ENCODE assay signal across 14 cellular contexts in the genomic region with DNA sequence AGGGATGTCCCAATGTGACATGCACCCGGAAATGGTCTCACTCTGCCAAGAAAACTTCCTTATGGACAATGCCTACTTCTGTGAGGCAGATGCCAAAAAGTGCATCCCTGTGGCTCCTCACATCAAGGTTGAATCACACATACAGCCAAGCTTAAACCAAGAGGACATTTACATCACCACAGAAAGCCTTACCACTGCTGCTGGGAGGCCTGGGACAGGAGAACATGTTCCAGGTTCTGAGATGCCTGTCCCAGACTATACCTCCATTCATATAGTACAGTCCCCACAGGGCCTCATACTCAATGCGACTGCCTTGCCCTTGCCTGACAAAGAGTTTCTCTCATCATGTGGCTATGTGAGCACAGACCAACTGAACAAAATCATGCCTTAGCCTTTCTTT. TPM values are rescaled to one million over a fixed set of nuclear protein-coding genes. Genes with fewer than 3 reads are reported as not detected.
A peak's percentile ranks its signal among the peaks of the same experiment; 100 is the strongest.
DNase-seq lines count a peak whose midpoint lies in the region; ATAC-seq, FAIRE-seq and TF ChIP-seq lines count a peak whose summit lies in the region.
"Had no signal": no experiment of that assay in that cellular context is flagged by ENCODE, and none has a peak within 500 bp of the region (broad histone marks: within the 10 kb centered on the region; RNA-seq: fewer than 3 reads in every experiment).

No MANE protein-coding gene starts in this region.

- POLR2A ChIA-PET in GM12878 (lab: Charles Lee): no interaction called here

- no peak overlapping the region for H3K27ac Mint-ChIP-seq in CD4-positive, CD25-positive, alpha-beta regulatory T cell
- H3K27ac Mint-ChIP-seq: brain, memory B cell had no signal

- 49% methylated on average over 2 of the region's 2 CpGs for WGBS in GM12878 (ENCODE audit: insufficient coverage, insufficient replicate concordance, low lambda C conversion rate, missing lambda C conversion rate)
- 79 to 100% (median 89%) methylated on average over 1 to 2 of the region's 2 CpGs for WGBS in adrenal gland, 4 donors

- in situ Hi-C loops in GM12878 (cut with MboI): no loop called here

- no peak for FAIRE-seq in GM12878 (lab: Jason Lieb, UNC)
- FAIRE-seq: endometrium had no signal

- no peak overlapping the region for H3K4me3 Mint-ChIP-seq in CD4-positive, CD25-positive, alpha-beta regulatory T cell
- H3K4me3 Mint-ChIP-seq: brain, memory B cell had no signal

- TF ChIP-seq RAD21 in GM12878 (IDR thresholded peaks at IDR 0.05; ENCODE audit: insufficient read depth, low read depth, low read length): no peak

- BruUV-seq in GM12878 (replicated peaks; lab: Mats Ljungman, UMichigan): no TSS peak

- peaks cover 10% of the 10 kb centered on the region for H3K4me1 ChIP-seq in CD4-positive, CD25-positive, alpha-beta regulatory T cell (ENCODE audit: control insufficient read depth, insufficient read depth, low read length, poor library complexity, severe bottlenecking)
- H3K4me1 ChIP-seq in GM12878 (ENCODE audit: control insufficient read depth, insufficient read depth, low read length) (peaks cover 8% of the 10 kb centered on the region), adrenal gland (replicated peaks in 1 of 2) (no peaks in the 10 kb centered on the region)

- RAD21 ChIA-PET in GM12878 (lab: Charles Lee; ENCODE audit: unreplicated experiment): interaction anchor here (0.6 to 1.1 kb wide), 2 partner anchors 48 to 251 kb away, joined by 3 read pairs; no protein-coding TSS in a partner anchor

- H3K27ac ChIP-seq in CD4-positive, CD25-positive, alpha-beta regulatory T cell (ENCODE audit: insufficient read depth, low read length, poor library complexity, severe bottlenecking): no peak overlapping the region
- H3K27ac ChIP-seq in GM12878 (ENCODE audit: control insufficient read depth, insufficient read depth) (no peak overlapping the region), adrenal gland (no peak overlapping the region)
- H3K27ac ChIP-seq: heart right ventricle had no signal

- TF ChIP-seq CTCF in GM12878 (IDR thresholded peaks at IDR 0.05 in 2 of 3, conservative IDR thresholded peaks at IDR 0.05 in 1 of 3; ENCODE audit: control insufficient read depth in 2 of 3, extremely low read depth in 1 of 3, insufficient read depth in 1 of 3, low read depth in 3 of 3, low read length in 3 of 3) (no peak), adrenal gland (IDR thresholded peaks at IDR 0.05) (no peak)

- DNase-seq in CD4-positive, CD25-positive, alpha-beta regulatory T cell: no peak
- DNase-seq in GM12878 (ENCODE audit: low read depth, low spot score) (no peak), adrenal gland (no peak)
- DNase-seq in activated effector memory CD4-positive, alpha-beta T cell treated with anti-CD3 and anti-CD28 coated beads, Interleukin-2, amount 50 U/mL, for 16 hours: no peak
- no peak for DNase-seq in stimulated activated CD8-positive, alpha-beta memory T cell treated with anti-CD3 and anti-CD28 coated beads, Interleukin-4, amount 100 ng/mL, for 48 hours
- DNase-seq: heart right ventricle had no signal

- no peak overlapping the region for H2AFZ ChIP-seq in GM12878 (ENCODE audit: control insufficient read depth, low read depth, low read length)

- H3K36me3 Mint-ChIP-seq in CD4-positive, CD25-positive, alpha-beta regulatory T cell: no peaks in the 10 kb centered on the region
- H3K36me3 Mint-ChIP-seq: brain, memory B cell had no signal

- H3K9me3 ChIP-seq in CD4-positive, CD25-positive, alpha-beta regulatory T cell (ENCODE audit: control insufficient read depth in 2 of 2, low read length in 2 of 2): no peaks in the 10 kb centered on the region
- H3K9me3 ChIP-seq in GM12878 (replicated peaks; ENCODE audit: control insufficient read depth, insufficient read depth, low read length): no peaks in the 10 kb centered on the region
- H3K9me3 ChIP-seq in adrenal gland (replicated peaks in 1 of 3): no peaks in the 10 kb centered on the region
- H3K9me3 ChIP-seq: heart right ventricle had no signal

- H3K27me3 Mint-ChIP-seq in CD4-positive, CD25-positive, alpha-beta regulatory T cell: peaks cover 10% of the 10 kb centered on the region
- H3K27me3 Mint-ChIP-seq: brain had no signal

- TF ChIP-seq EP300 in GM12878 (IDR thresholded peaks at IDR 0.05; ENCODE audit: borderline replicate concordance in 1 of 2, control insufficient read depth in 1 of 2, low read depth in 2 of 2, low read length in 2 of 2): no peak

- intact Hi-C loops in GM12878 (cut with micrococcal nuclease; ENCODE audit: unreplicated experiment): no loop called here
- intact Hi-C loops in adrenal gland (cut with DNase I): no loop called here

- peak overlapping the region; percentile 46 for H3K4me3 ChIP-seq in CD4-positive, CD25-positive, alpha-beta regulatory T cell (ENCODE audit: low read depth, low read length)
- H3K4me3 ChIP-seq in GM12878 (no peak overlapping the region), adrenal gland (no peak overlapping the region)
- H3K4me3 ChIP-seq: heart right ventricle had no signal

- H3K79me2 ChIP-seq in GM12878 (ENCODE audit: control insufficient read depth, insufficient read depth, low read length): no peaks in the 10 kb centered on the region

- no peaks in the 10 kb centered on the region for H4K20me1 ChIP-seq in GM12878 (ENCODE audit: control insufficient read depth, insufficient read depth)

- H3K9me3 Mint-ChIP-seq in CD4-positive, CD25-positive, alpha-beta regulatory T cell: no peaks in the 10 kb centered on the region
- H3K9me3 Mint-ChIP-seq: brain, memory B cell had no signal

- H3K27me3 ChIP-seq in CD4-positive, CD25-positive, alpha-beta regulatory T cell (ENCODE audit: control insufficient read depth, insufficient read depth, low read length): peaks cover 4% of the 10 kb centered on the region
- no peaks in the 10 kb centered on the region for H3K27me3 ChIP-seq in GM12878 (replicated peaks in 1 of 2; ENCODE audit: control insufficient read depth in 2 of 2, insufficient read depth in 2 of 2, low read length in 1 of 2)
- H3K27me3 ChIP-seq in adrenal gland: no peaks in the 10 kb centered on the region
- H3K27me3 ChIP-seq: heart right ventricle had no signal

- no peak for ATAC-seq in CD4-positive, CD25-positive, alpha-beta regulatory T cell (ENCODE audit: low read depth in 2 of 2)
- ATAC-seq in GM19395 (IDR thresholded peaks at IDR 0.05; ENCODE audit: unreplicated experiment): peak; percentile 9
- peak; percentile 15 for ATAC-seq in HG03354 (IDR thresholded peaks at IDR 0.05; ENCODE audit: poor library complexity, severe bottlenecking, unreplicated experiment)
- peak; percentile 40 for ATAC-seq in GM12878
- no peak for ATAC-seq in GM21381 (IDR thresholded peaks at IDR 0.05; ENCODE audit: unreplicated experiment)
- ATAC-seq: heart right ventricle, Panc1 had no signal

- H3K9ac ChIP-seq in GM12878 (ENCODE audit: control insufficient read depth, insufficient read depth, low read length): no peak overlapping the region

- TF ChIP-seq POLR2A in GM12878 (IDR thresholded peaks at IDR 0.05; ENCODE audit: low read depth, low read length) (no peak), adrenal gland (IDR thresholded peaks at IDR 0.05) (no peak)

- no peaks in the 10 kb centered on the region for H3K36me3 ChIP-seq in CD4-positive, CD25-positive, alpha-beta regulatory T cell (ENCODE audit: control insufficient read depth, insufficient read depth, low read length)
- no peaks in the 10 kb centered on the region for H3K36me3 ChIP-seq in GM12878 (ENCODE audit: control insufficient read depth in 2 of 2, insufficient read depth in 2 of 2, low read length in 1 of 2)
- no peaks in the 10 kb centered on the region for H3K36me3 ChIP-seq in adrenal gland (replicated peaks in 1 of 2)

- peaks cover 6 to 17% (median 13%) of the 10 kb centered on the region in 4 donors for H3K4me1 Mint-ChIP-seq in CD4-positive, CD25-positive, alpha-beta regulatory T cell
- H3K4me1 Mint-ChIP-seq: brain had no signal

- SMC1A ChIA-PET in GM12878 (lab: Charles Lee; ENCODE audit: uncharacterized antibody, unreplicated experiment): interaction anchor here (1.1 to 2.0 kb wide), 5 partner anchors 15 to 190 kb away, joined by 3 to 7 read pairs (median 4); no protein-coding TSS in a partner anchor

- no peak overlapping the region for H3K4me2 ChIP-seq in GM12878 (ENCODE audit: control insufficient read depth, insufficient read depth)

- CTCF ChIA-PET in GM12878 (lab: Yijun Ruan, JAX): interaction anchor here (1.7 to 2.4 kb wide), 2 partner anchors 27 to 171 kb away, joined by 6 to 7 read pairs; no protein-coding TSS in a partner anchor

TF ChIP-seq in GM12878, 131 proteins besides CTCF, POLR2A, EP300 and RAD21 (continues in another document):
- TF ChIP-seq EZH2 (IDR thresholded peaks at IDR 0.05; ENCODE audit: borderline replicate concordance, control insufficient read depth, low read depth, low read length) (no peak), ASH2L (IDR thresholded peaks at IDR 0.05; ENCODE audit: borderline replicate concordance, low read depth) (no peak), FOXK2 (IDR thresholded peaks at IDR 0.05) (no peak)

RNA-seq across cellular contexts. Expression of a gene that starts 37.6 kb away (rescaled TPM):
- total RNA-seq in CD4-positive, CD25-positive, alpha-beta regulatory T cell: 1.3 TPM
- polyA plus RNA-seq in CD4-positive, CD25-positive, alpha-beta regulatory T cell: 1 to 10 TPM in 3 of 4 donors, under 1 TPM in 1; 0.99 to 3.3 (median 1.5) TPM
- not detected in 2 replicates for total RNA-seq in GM12878 (2013; cell fraction: nucleolus; rRNA removed)
- total RNA-seq in GM12878 (2014; rRNA removed): 7.1 and 8.4 TPM in 2 replicates
- 12.6 and 12.9 TPM in 2 replicates for total RNA-seq in GM12878 (2014; rRNA removed; fragmentation: Illumina TruSeq; extraction: Trizol)
- total RNA-seq in GM12878 (2021): 9.8 and 11.6 TPM in 2 replicates
- polyA plus RNA-seq in GM12878 (2011; ENCODE audit: low read depth): 5.2 TPM
- 0.12 and 0.36 TPM in 2 replicates for polyA plus RNA-seq in GM12878 (2011; rRNA removed)
- polyA plus RNA-seq in GM12878 (2011; cell fraction: cytosol; rRNA removed): 0.02 and 0.04 TPM in 2 replicates
- polyA plus RNA-seq in GM12878 (2011; cell fraction: nucleus; rRNA removed): 0.06 and 0.07 TPM in 2 replicates
- 14.4 and 15.1 TPM in 2 replicates for polyA plus RNA-seq in GM12878 (2012)
- polyA plus RNA-seq in GM12878 (2014; fragmentation: Illumina TruSeq; extraction: Trizol): 14.2 and 18.5 TPM in 2 replicates
- 10 to 100 TPM; 25.2 to 25.8 TPM for polyA plus RNA-seq in GM12878 (2014; fragmentation: Nextera tagmentation; extraction: Ambion mirVana)
- polyA plus RNA-seq in GM12878 (2014; rRNA removed): 6.0 and 8.1 TPM in 2 replicates
- 10 to 100 TPM; 21.6 to 22.7 TPM for polyA plus RNA-seq in GM12878 (2016; fragmentation: Nextera tagmentation; extraction: Ambion mirVana)
- not detected in 2 replicates for polyA minus RNA-seq in GM12878 (2011; rRNA and poly(A)+ RNA removed)
- not detected in 2 replicates for polyA minus RNA-seq in GM12878 (2011; cell fraction: cytosol; rRNA and poly(A)+ RNA removed)
- polyA minus RNA-seq in GM12878 (2011; cell fraction: nucleus; rRNA and poly(A)+ RNA removed): 0.12 TPM in 1 of 2 replicates, not detected in the other
- 1 to 10 TPM in 3 of 8 donors, under 1 TPM in 4, not detected in 1; 0.26 to 1.5 (median 0.65) TPM for total RNA-seq in adrenal gland
- 1 to 10 TPM in 2 of 3 donors, under 1 TPM in 1; 0.61 to 1.9 (median 1.8) TPM for polyA plus RNA-seq in adrenal gland
- total RNA-seq: osteocyte had no signal

Comparison
In these comparisons a context has a peak if more than half of its experiments do, and no peak if none do; other contexts are left out.
1. ATAC-seq: peak in GM19395 (single experiment), HG03354 (single experiment) and GM12878 (single experiment); none in CD4-positive, CD25-positive, alpha-beta regulatory T cell (0 of 2) and GM21381 (single experiment).